18 cellular contexts compared by ENCODE assay signal in the genomic region with DNA sequence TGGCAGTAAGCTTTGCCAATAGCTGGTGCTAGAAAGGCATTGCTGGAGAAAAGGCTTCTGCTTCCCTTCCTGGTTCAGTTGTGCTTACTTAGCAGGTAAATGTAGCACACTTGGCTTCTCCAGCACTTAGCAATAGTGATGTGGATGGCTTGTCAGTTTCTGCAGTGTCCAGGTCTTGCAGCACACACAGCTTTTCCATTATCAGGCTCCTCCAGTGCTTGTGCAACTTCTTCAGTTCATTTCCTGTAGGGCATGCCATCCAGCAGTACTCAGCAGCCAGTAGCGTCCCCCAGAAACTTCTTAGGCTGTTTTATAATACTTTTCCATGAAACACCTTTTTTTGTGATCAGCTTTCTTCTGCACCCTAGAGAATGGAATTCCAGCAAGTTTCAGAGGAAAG.
DNase-seq lines count a peak whose midpoint lies in the region; ATAC-seq, FAIRE-seq and TF ChIP-seq lines count a peak whose summit lies in the region.
"Had no signal": no experiment of that assay in that cellular context is flagged by ENCODE, and none has a peak within 500 bp of the region (broad histone marks: within the 10 kb centered on the region; RNA-seq: fewer than 3 reads in every experiment).

No MANE protein-coding gene starts in this region.

- H3K4me1 ChIP-seq in keratinocyte (ENCODE audit: control insufficient read depth, extremely low read depth, insufficient read depth, low read length) = peaks cover 3% of the 10 kb centered on the region
- H3K4me1 ChIP-seq: BE2C, HAP-1 had no signal

- H3K27me3 ChIP-seq in keratinocyte (ENCODE audit: control insufficient read depth, extremely low read depth, insufficient read depth, low read length) = no peaks in the 10 kb centered on the region
- H3K27me3 ChIP-seq: BE2C had no signal

- H3K79me2 ChIP-seq in keratinocyte (ENCODE audit: control insufficient read depth, insufficient read depth, low read length) = no peaks in the 10 kb centered on the region

- no peak overlapping the region for H3K4me2 ChIP-seq in keratinocyte (ENCODE audit: control insufficient read depth, extremely low read depth, insufficient read depth, low read depth, low read length)

- no peaks in the 10 kb centered on the region for H3K9me3 ChIP-seq in keratinocyte (ENCODE audit: control insufficient read depth, low read depth, low read length)
- H3K9me3 ChIP-seq: BE2C, HAP-1, thoracic aorta had no signal

- ATAC-seq in GM18517 (IDR thresholded peaks at IDR 0.05; ENCODE audit: unreplicated experiment) (no peak), GM18909 (IDR thresholded peaks at IDR 0.05; ENCODE audit: poor library complexity, unreplicated experiment) (no peak)
- ATAC-seq: activated naive CD8-positive, alpha-beta T cell treated with anti-CD3 and anti-CD28 coated beads, Interleukin-2, amount 50 U/mL, for 24 hours had no signal

- no peaks in the 10 kb centered on the region for H3K36me3 ChIP-seq in keratinocyte (ENCODE audit: control insufficient read depth in 2 of 2, extremely low read depth in 1 of 2, insufficient read depth in 2 of 2, low read length in 2 of 2)
- H3K36me3 ChIP-seq: BE2C, HAP-1, thoracic aorta had no signal

- H3K4me3 ChIP-seq in cardiac fibroblast (replicated peaks in 1 of 2; ENCODE audit: low read depth in 2 of 2, low read length in 2 of 2) = no peak overlapping the region
- no peak overlapping the region for H3K4me3 ChIP-seq in keratinocyte (ENCODE audit: control insufficient read depth in 2 of 3, extremely low read depth in 1 of 3, insufficient read depth in 2 of 3, low read depth in 1 of 3, low read length in 3 of 3)
- H3K4me3 ChIP-seq: HAP-1, thoracic aorta had no signal

- no peak for TF ChIP-seq CTCF in cardiac fibroblast (IDR thresholded peaks at IDR 0.05; ENCODE audit: low read depth, low read length)
- TF ChIP-seq CTCF in keratinocyte (optimal IDR thresholded peaks at IDR 0.05 in 1 of 3, IDR thresholded peaks at IDR 0.05 in 1 of 3, conservative IDR thresholded peaks at IDR 0.05 in 1 of 3; ENCODE audit: extremely low read depth in 1 of 3, insufficient read depth in 2 of 3, low read length in 3 of 3) = no peak

- no peak overlapping the region for H2AFZ ChIP-seq in keratinocyte (ENCODE audit: control insufficient read depth, low read length)

- no peaks in the 10 kb centered on the region for H4K20me1 ChIP-seq in keratinocyte (ENCODE audit: control insufficient read depth, extremely low read depth, insufficient read depth, low read length)

- H3K9ac ChIP-seq in keratinocyte (ENCODE audit: control insufficient read depth, extremely low read depth, insufficient read depth, low read length) = no peak overlapping the region

- no peak overlapping the region for H3K27ac ChIP-seq in keratinocyte (ENCODE audit: control insufficient read depth, insufficient read depth, low read length)
- H3K27ac ChIP-seq: thoracic aorta had no signal

- H3K9me1 ChIP-seq in keratinocyte (ENCODE audit: control insufficient read depth, extremely low read depth, insufficient read depth, low read length) = no peaks in the 10 kb centered on the region

- peak; percentile 71 for FAIRE-seq in keratinocyte (lab: Jason Lieb, UNC)
- FAIRE-seq: D721Med, small intestine had no signal

- dilution Hi-C loops in keratinocyte (cut with MboI; ENCODE audit: extremely low pct_ligation_motif_present, low sequenced_read_pairs) = no loop called here

- peak; percentile 77 for DNase-seq in EH (ENCODE audit: low read depth)
- DNase-seq in M059J (ENCODE audit: low read depth) = peak; percentile 0
- peak; percentile 43 to 69 for DNase-seq in cardiac fibroblast (ENCODE audit: low read depth in 2 of 2)
- DNase-seq in keratinocyte (ENCODE audit: low read depth, low spot score) = no peak
- DNase-seq in SIG-M5 treated with dmso at 0.1 percent for 504 hours (lab: John Stamatoyannopoulos, UW; ENCODE audit: unreplicated experiment) = no peak
- no peak for DNase-seq in foreskin melanocyte
- DNase-seq: activated B cell treated with CpG ODN at 0.5 μM for 24 hours; activated naive CD8-positive, alpha-beta T cell treated with anti-CD3 and anti-CD28 coated beads, Interleukin-2, amount 50 U/mL, for 24 hours; BE2C; Karpas-422; NCI-H1417 treated with DMSO at 0.1 percent for 48 hours; small intestine; stimulated activated CD4-positive, alpha-beta T cell treated with anti-CD3 and anti-CD28 coated beads, Interleukin-4, amount 100 ng/mL, for 24 hours had no signal

Comparison
In these comparisons a context has a peak if more than half of its experiments do, and no peak if none do; other contexts are left out.
1. DNase-seq: peak in EH (single experiment), M059J (single experiment) and cardiac fibroblast (2 of 2); none in keratinocyte (single experiment), SIG-M5 treated with dmso at 0.1 percent for 504 hours (single experiment) and foreskin melanocyte (single experiment).